Comparison of ENCODE assay signal across 10 cellular contexts in genomic region chr5:149895416-149896345, GRCh38. TPM values are rescaled to one million over a fixed set of nuclear protein-coding genes. Genes with fewer than 3 reads are reported as not detected.
DNase-seq lines count a peak whose midpoint lies in the region; ATAC-seq and TF ChIP-seq lines count a peak whose summit lies in the region.
"Had no signal": no experiment of that assay in that cellular context is flagged by ENCODE, and none has a peak within 500 bp of the region (broad histone marks: within the 10 kb centered on the region; RNA-seq: fewer than 3 reads in every experiment).

No MANE protein-coding gene starts in this region.

- peak; percentile 14 for DNase-seq in Daoy (ENCODE audit: low read depth)
- DNase-seq in PC-3, result peak; percentile 59
- DNase-seq in effector memory CD8-positive, alpha-beta T cell, result no peak
- no peak for DNase-seq in mesothelial cell of epicardium (ENCODE audit: low spot score in 2 of 2, unreplicated experiment in 2 of 2)
- no peak for DNase-seq in effector memory CD4-positive, alpha-beta T cell
- DNase-seq in Calu3, result no peak
- no peak for DNase-seq in islet precursor cell
- no peak for DNase-seq in Right ventricle myocardium inferior (ENCODE audit: missing footprints)

- no peaks in the 10 kb centered on the region for H4K20me1 ChIP-seq in PC-3 (ENCODE audit: low read length)
- H4K20me1 ChIP-seq: BLaER1 treated with 17β-estradiol and CSF1 and Interleukin-3, amounts not matched to agents 10 nM and 100 nM had no signal

- H3K4me1 Mint-ChIP-seq in effector memory CD8-positive, alpha-beta T cell (ENCODE audit: low read depth in 2 of 2), result peaks cover 3 to 4% of the 10 kb centered on the region in 2 donors
- H3K4me1 Mint-ChIP-seq in mesothelial cell of epicardium, result peaks cover 18% of the 10 kb centered on the region
- H3K4me1 Mint-ChIP-seq in Calu3 (ENCODE audit: low read depth, unreplicated experiment), result peaks cover 6% of the 10 kb centered on the region

- no peak overlapping the region for H3K9ac ChIP-seq in PC-3 (ENCODE audit: low read length)
- H3K9ac ChIP-seq: BLaER1 treated with 17β-estradiol and CSF1 and Interleukin-3, amounts not matched to agents 10 nM and 100 nM had no signal

- H3K4me3 ChIP-seq in PC-3 (ENCODE audit: low read length), result no peak overlapping the region
- H3K4me3 ChIP-seq in effector memory CD4-positive, alpha-beta T cell (ENCODE audit: insufficient read depth, low read depth, low read length, poor library complexity, severe bottlenecking), result no peak overlapping the region
- H3K4me3 ChIP-seq: BLaER1 treated with 17β-estradiol and CSF1 and Interleukin-3, amounts not matched to agents 10 nM and 100 nM had no signal

- TF ChIP-seq CTCF in PC-3 (conservative IDR thresholded peaks at IDR 0.05; ENCODE audit: low read depth, low read length), result no peak
- no peak for TF ChIP-seq CTCF in mesothelial cell of epicardium (IDR thresholded peaks at IDR 0.05; ENCODE audit: unreplicated experiment)
- no peak for TF ChIP-seq CTCF in Calu3 (IDR thresholded peaks at IDR 0.05; ENCODE audit: unreplicated experiment)

- H3K27me3 Mint-ChIP-seq in effector memory CD8-positive, alpha-beta T cell, result peaks cover 0 to 5% of the 10 kb centered on the region in 2 donors
- H3K27me3 Mint-ChIP-seq in mesothelial cell of epicardium (ENCODE audit: low read depth) (no peaks in the 10 kb centered on the region), Calu3 (ENCODE audit: unreplicated experiment) (no peaks in the 10 kb centered on the region)

- H3K9me3 Mint-ChIP-seq in effector memory CD8-positive, alpha-beta T cell, result no peaks in the 10 kb centered on the region
- H3K9me3 Mint-ChIP-seq in mesothelial cell of epicardium (no peaks in the 10 kb centered on the region), Calu3 (ENCODE audit: low read depth, unreplicated experiment) (no peaks in the 10 kb centered on the region)
- H3K9me3 Mint-ChIP-seq: central memory CD8-positive, alpha-beta T cell had no signal

- no peaks in the 10 kb centered on the region for H3K27me3 ChIP-seq in PC-3 (ENCODE audit: low read length)
- H3K27me3 ChIP-seq in effector memory CD4-positive, alpha-beta T cell (replicated peaks; ENCODE audit: control insufficient read depth, insufficient read depth, low read length, poor library complexity, severe bottlenecking), result no peaks in the 10 kb centered on the region
- H3K27me3 ChIP-seq: BLaER1 treated with 17β-estradiol and CSF1 and Interleukin-3, amounts not matched to agents 10 nM and 100 nM had no signal

- peak overlapping the region; percentile 24 for H3K4me2 ChIP-seq in PC-3 (ENCODE audit: low read length)
- H3K4me2 ChIP-seq: BLaER1 treated with 17β-estradiol and CSF1 and Interleukin-3, amounts not matched to agents 10 nM and 100 nM had no signal

- POLR2A ChIA-PET in PC-3 (lab: Charles Lee; ENCODE audit: unreplicated experiment), result interaction anchor here (0.7 kb wide), 1 partner anchor 61 kb away, joined by 3 read pairs; no protein-coding TSS in a partner anchor

- H3K27ac ChIP-seq in PC-3 (ENCODE audit: low read length), result no peak overlapping the region
- no peak overlapping the region for H3K27ac ChIP-seq in effector memory CD4-positive, alpha-beta T cell (ENCODE audit: insufficient read depth, low read length, poor library complexity, severe bottlenecking)
- H3K27ac ChIP-seq: BLaER1 treated with 17β-estradiol and CSF1 and Interleukin-3, amounts not matched to agents 10 nM and 100 nM had no signal

- ATAC-seq in PC-3 (peak; percentile 96), Right ventricle myocardium inferior (no peak)
- peak; percentile 62 for ATAC-seq in effector memory CD8-positive, alpha-beta T cell (replicated peaks)

- peaks cover 11% of the 10 kb centered on the region for H3K4me1 ChIP-seq in PC-3 (ENCODE audit: insufficient read depth, low read length)
- no peaks in the 10 kb centered on the region for H3K4me1 ChIP-seq in effector memory CD4-positive, alpha-beta T cell (ENCODE audit: control insufficient read depth, insufficient read depth, low read length, poor library complexity, severe bottlenecking)

- no peaks in the 10 kb centered on the region for H3K9me3 ChIP-seq in PC-3 (ENCODE audit: low read length)
- H3K9me3 ChIP-seq in effector memory CD4-positive, alpha-beta T cell (ENCODE audit: control insufficient read depth, low read length), result no peaks in the 10 kb centered on the region
- H3K9me3 ChIP-seq: BLaER1 treated with 17β-estradiol and CSF1 and Interleukin-3, amounts not matched to agents 10 nM and 100 nM had no signal

- no peaks in the 10 kb centered on the region for H3K36me3 ChIP-seq in PC-3 (ENCODE audit: low read depth, low read length)
- H3K36me3 ChIP-seq in effector memory CD4-positive, alpha-beta T cell (ENCODE audit: control insufficient read depth, insufficient read depth, low read length), result no peaks in the 10 kb centered on the region
- H3K36me3 ChIP-seq: BLaER1 treated with 17β-estradiol and CSF1 and Interleukin-3, amounts not matched to agents 10 nM and 100 nM had no signal

- CTCF ChIA-PET in PC-3 (lab: Charles Lee), result interaction anchor here (0.5 to 1.0 kb wide), 5 partner anchors 43 to 248 kb away, joined by 3 read pairs; no protein-coding TSS in a partner anchor
- CTCF ChIA-PET in Calu3 (lab: Charles Lee), result interaction anchor here (0.9 to 1.0 kb wide), 2 partner anchors 16 to 44 kb away, joined by 4 to 5 read pairs; no protein-coding TSS in a partner anchor

- no peaks in the 10 kb centered on the region for H3K9me2 ChIP-seq in PC-3 (replicated peaks; ENCODE audit: low read length)

- no peak overlapping the region for H3K4me3 Mint-ChIP-seq in effector memory CD8-positive, alpha-beta T cell
- H3K4me3 Mint-ChIP-seq in mesothelial cell of epicardium, result no peak overlapping the region
- no peak overlapping the region for H3K4me3 Mint-ChIP-seq in Calu3 (ENCODE audit: low read depth, unreplicated experiment)
- H3K4me3 Mint-ChIP-seq: central memory CD8-positive, alpha-beta T cell had no signal

- intact Hi-C loops in PC-3 (cut with micrococcal nuclease) (loop anchor here (2.0 kb wide), 1 partner anchor 43 kb away; no protein-coding TSS in a partner anchor), Calu3 (cut with micrococcal nuclease; ENCODE audit: unreplicated experiment) (no loop called here), Right ventricle myocardium inferior (cut with DNase I) (no loop called here)

- H3K79me2 ChIP-seq in PC-3 (ENCODE audit: low read length), result no peaks in the 10 kb centered on the region

- H2AFZ ChIP-seq in PC-3 (ENCODE audit: low read length), result no peak overlapping the region

- BruUV-seq in PC-3 (replicated peaks; lab: Mats Ljungman, UMichigan) (no TSS peak), Calu3 (replicated peaks; lab: Mats Ljungman, UMichigan) (no TSS peak)

- no peaks in the 10 kb centered on the region for H3F3A ChIP-seq in PC-3 (ENCODE audit: low read length, unreplicated experiment)

- peak overlapping the region in 1 of 2 donors; percentile 67 for H3K27ac Mint-ChIP-seq in effector memory CD8-positive, alpha-beta T cell
- H3K27ac Mint-ChIP-seq in mesothelial cell of epicardium, result peak overlapping the region; percentile 48
- H3K27ac Mint-ChIP-seq in Calu3 (ENCODE audit: unreplicated experiment), result no peak overlapping the region

- no peaks in the 10 kb centered on the region for H3K36me3 Mint-ChIP-seq in effector memory CD8-positive, alpha-beta T cell (ENCODE audit: insufficient read depth)
- H3K36me3 Mint-ChIP-seq in mesothelial cell of epicardium (no peaks in the 10 kb centered on the region), Calu3 (ENCODE audit: insufficient read depth, unreplicated experiment) (no peaks in the 10 kb centered on the region)

RNA-seq across cellular contexts. Expression of gene PDE6A, which starts 48.9 kb away (rescaled TPM):
- total RNA-seq in Daoy (2014; rRNA removed; shearing (Covaris generic)), result not detected in 2 replicates
- total RNA-seq in PC-3 (2014; rRNA removed) (not detected in 2 replicates), mesothelial cell of epicardium (0.18 to 0.38 TPM (median 0.29 TPM) in 3 replicates), Calu3 (2022) (not detected in 2 replicates), Right ventricle myocardium inferior (0.05 TPM)

Comparison
In these comparisons a context has a peak if more than half of its experiments do, and no peak if none do; other contexts are left out.
1. DNase-seq: peak in Daoy (single experiment) and PC-3 (single experiment); none in effector memory CD8-positive, alpha-beta T cell (0 of 3), mesothelial cell of epicardium (0 of 2), effector memory CD4-positive, alpha-beta T cell (0 of 3), Calu3 (single experiment), islet precursor cell (single experiment) and Right ventricle myocardium inferior (single experiment).